ENCODE assay signal across 22 cellular contexts in genomic region chr13:80009760-80010159, GRCh38.
"Had no signal": no experiment of that assay in that cellular context is flagged by ENCODE, and none has a peak within 500 bp of the region (broad histone marks: within the 10 kb centered on the region; RNA-seq: fewer than 3 reads in every experiment).

No MANE protein-coding gene starts in this region.

- FAIRE-seq: urothelium cell line had no signal

- H3K9me3 ChIP-seq: ascending aorta, neutrophil, sigmoid colon, SK-N-SH, tibial artery had no signal

- H3K79me2 ChIP-seq: parathyroid adenoma had no signal

- H3K27me3 ChIP-seq: ascending aorta, foreskin keratinocyte, neutrophil, sigmoid colon, tibial artery had no signal

- H3K4me1 ChIP-seq: foreskin keratinocyte, parathyroid adenoma had no signal

- DNase-seq: activated B cell treated with CpG ODN at 0.5 μM for 24 hours; activated CD4-positive, alpha-beta memory T cell treated with anti-CD3 and anti-CD28 coated beads, Interleukin-2, amount 10 ng/mL, durations not matched to agents 7 days and 5 days; activated CD4-positive, alpha-beta T cell treated with anti-CD3 and anti-CD28 coated beads for 48 hours; activated CD8-positive, alpha-beta memory T cell treated with anti-CD3 and anti-CD28 coated beads, Interleukin-2, amount 10 ng/mL, durations not matched to agents 7 days and 5 days; activated naive CD4-positive, alpha-beta T cell treated with Interleukin-2 at 50 U/mL for 16 hours; activated naive CD8-positive, alpha-beta T cell treated with anti-CD3 and anti-CD28 coated beads, Interleukin-2, amount 10 ng/mL, durations not matched to agents 7 days and 5 days; effector memory CD4-positive, alpha-beta T cell; foreskin keratinocyte; glutamatergic neuron; left ventricle myocardium superior; mesenchymal stem cell; naive thymus-derived CD4-positive, alpha-beta T cell; sigmoid colon; SK-N-SH; stimulated activated naive B cell treated with anti-CD40 and anti-IgM and Interleukin-4, amounts not matched to agents 10 μg/mL and 1 μg/mL and 100 μg/mL, for 72 hours; T-cell; tibial artery had no signal

- H2AFZ ChIP-seq: parathyroid adenoma had no signal

- H3K27me3 Mint-ChIP-seq: activated B cell treated with CpG ODN at 0.5 μM for 24 hours; activated CD4-positive, alpha-beta memory T cell treated with anti-CD3 and anti-CD28 coated beads, Interleukin-2, amount 10 ng/mL, durations not matched to agents 7 days and 5 days; activated CD8-positive, alpha-beta memory T cell treated with anti-CD3 and anti-CD28 coated beads, Interleukin-2, amount 10 ng/mL, durations not matched to agents 7 days and 5 days; activated naive CD8-positive, alpha-beta T cell treated with anti-CD3 and anti-CD28 coated beads, Interleukin-2, amount 10 ng/mL, durations not matched to agents 7 days and 5 days; dendritic cell treated with granulocyte-macrophage colony-stimulating factor and Interleukin-4, amounts not matched to agents 40 ng/mL and 50 ng/mL, for 4 days; stimulated activated naive B cell treated with anti-CD40 and anti-IgM and Interleukin-4, amounts not matched to agents 10 μg/mL and 1 μg/mL and 100 μg/mL, for 72 hours; T-cell had no signal

- ATAC-seq: activated CD8-positive, alpha-beta memory T cell treated with anti-CD3 and anti-CD28 coated beads, Interleukin-2, amount 10 ng/mL, durations not matched to agents 7 days and 5 days; foreskin keratinocyte; left ventricle myocardium superior; naive thymus-derived CD4-positive, alpha-beta T cell; stimulated activated naive B cell treated with anti-CD40 and anti-IgM and Interleukin-4, amounts not matched to agents 10 μg/mL and 1 μg/mL and 100 μg/mL, for 72 hours; T-cell had no signal

- H3K9me3 Mint-ChIP-seq: activated B cell treated with CpG ODN at 0.5 μM for 24 hours; activated CD4-positive, alpha-beta memory T cell treated with anti-CD3 and anti-CD28 coated beads, Interleukin-2, amount 10 ng/mL, durations not matched to agents 7 days and 5 days; activated naive CD8-positive, alpha-beta T cell treated with anti-CD3 and anti-CD28 coated beads, Interleukin-2, amount 10 ng/mL, durations not matched to agents 7 days and 5 days; dendritic cell treated with granulocyte-macrophage colony-stimulating factor and Interleukin-4, amounts not matched to agents 40 ng/mL and 50 ng/mL, for 4 days had no signal

- H3K36me3 Mint-ChIP-seq: activated CD8-positive, alpha-beta memory T cell treated with anti-CD3 and anti-CD28 coated beads, Interleukin-2, amount 10 ng/mL, durations not matched to agents 7 days and 5 days; activated naive CD8-positive, alpha-beta T cell treated with anti-CD3 and anti-CD28 coated beads, Interleukin-2, amount 10 ng/mL, durations not matched to agents 7 days and 5 days; naive thymus-derived CD4-positive, alpha-beta T cell; stimulated activated naive B cell treated with anti-CD40 and anti-IgM and Interleukin-4, amounts not matched to agents 10 μg/mL and 1 μg/mL and 100 μg/mL, for 72 hours; T-cell had no signal

- H3K36me3 ChIP-seq: ascending aorta, neutrophil, sigmoid colon, tibial artery had no signal

- H3K4me1 Mint-ChIP-seq: activated CD4-positive, alpha-beta memory T cell treated with anti-CD3 and anti-CD28 coated beads, Interleukin-2, amount 10 ng/mL, durations not matched to agents 7 days and 5 days; activated CD8-positive, alpha-beta memory T cell treated with anti-CD3 and anti-CD28 coated beads, Interleukin-2, amount 10 ng/mL, durations not matched to agents 7 days and 5 days; activated naive CD8-positive, alpha-beta T cell treated with anti-CD3 and anti-CD28 coated beads, Interleukin-2, amount 10 ng/mL, durations not matched to agents 7 days and 5 days; T-cell had no signal

- H3K4me2 ChIP-seq: SK-N-SH had no signal

- H3K4me3 ChIP-seq: ascending aorta, sigmoid colon, tibial artery had no signal

- H3K27ac Mint-ChIP-seq: activated B cell treated with CpG ODN at 0.5 μM for 24 hours; activated CD4-positive, alpha-beta memory T cell treated with anti-CD3 and anti-CD28 coated beads, Interleukin-2, amount 10 ng/mL, durations not matched to agents 7 days and 5 days; activated CD8-positive, alpha-beta memory T cell treated with anti-CD3 and anti-CD28 coated beads, Interleukin-2, amount 10 ng/mL, durations not matched to agents 7 days and 5 days; activated naive CD8-positive, alpha-beta T cell treated with anti-CD3 and anti-CD28 coated beads, Interleukin-2, amount 10 ng/mL, durations not matched to agents 7 days and 5 days; dendritic cell treated with granulocyte-macrophage colony-stimulating factor and Interleukin-4, amounts not matched to agents 40 ng/mL and 50 ng/mL, for 4 days; naive thymus-derived CD4-positive, alpha-beta T cell; stimulated activated naive B cell treated with anti-CD40 and anti-IgM and Interleukin-4, amounts not matched to agents 10 μg/mL and 1 μg/mL and 100 μg/mL, for 72 hours; T-cell had no signal

- H3K9ac ChIP-seq: parathyroid adenoma, SK-N-SH had no signal

- H3K4me3 Mint-ChIP-seq: activated B cell treated with CpG ODN at 0.5 μM for 24 hours; activated CD4-positive, alpha-beta memory T cell treated with anti-CD3 and anti-CD28 coated beads, Interleukin-2, amount 10 ng/mL, durations not matched to agents 7 days and 5 days; activated CD8-positive, alpha-beta memory T cell treated with anti-CD3 and anti-CD28 coated beads, Interleukin-2, amount 10 ng/mL, durations not matched to agents 7 days and 5 days; activated naive CD8-positive, alpha-beta T cell treated with anti-CD3 and anti-CD28 coated beads, Interleukin-2, amount 10 ng/mL, durations not matched to agents 7 days and 5 days; dendritic cell treated with granulocyte-macrophage colony-stimulating factor and Interleukin-4, amounts not matched to agents 40 ng/mL and 50 ng/mL, for 4 days; naive thymus-derived CD4-positive, alpha-beta T cell; stimulated activated naive B cell treated with anti-CD40 and anti-IgM and Interleukin-4, amounts not matched to agents 10 μg/mL and 1 μg/mL and 100 μg/mL, for 72 hours; T-cell had no signal

- H3K27ac ChIP-seq: ascending aorta, foreskin keratinocyte, neutrophil, parathyroid adenoma, sigmoid colon, tibial artery had no signal
